22 cellular contexts compared by ENCODE assay signal in the genomic region with DNA sequence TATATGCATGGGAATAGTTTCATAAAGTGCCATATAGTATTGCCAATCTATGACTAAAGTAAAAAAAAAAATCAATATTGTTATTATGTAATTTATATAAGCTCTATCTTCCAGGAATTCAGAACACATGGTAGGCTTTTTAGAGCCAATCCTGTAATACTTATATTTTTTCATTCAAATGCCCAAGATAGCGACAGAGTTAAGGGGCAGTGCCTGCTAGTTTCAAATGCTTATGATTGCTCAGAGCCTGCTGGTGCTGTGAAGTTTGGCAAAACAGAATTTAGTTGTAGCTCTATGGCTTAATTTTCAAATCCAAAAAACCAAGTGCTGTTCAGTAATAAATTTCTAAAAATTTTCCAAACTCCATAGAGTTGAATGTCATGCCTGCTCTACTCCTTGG. TPM values are rescaled to one million over a fixed set of nuclear protein-coding genes. Genes with fewer than 3 reads are reported as not detected.
DNase-seq lines count a peak whose midpoint lies in the region; ATAC-seq, FAIRE-seq and TF ChIP-seq lines count a peak whose summit lies in the region.
"Had no signal": no experiment of that assay in that cellular context is flagged by ENCODE, and none has a peak within 500 bp of the region (broad histone marks: within the 10 kb centered on the region; RNA-seq: fewer than 3 reads in every experiment).

No MANE protein-coding gene starts in this region.

- H3K9me3 ChIP-seq in psoas muscle: no peaks in the 10 kb centered on the region
- H3K9me3 ChIP-seq: BLaER1, SK-N-SH had no signal

- FAIRE-seq in A204.1 (lab: Jason Lieb, UNC): peak; percentile 98

- no peak for TF ChIP-seq CTCF in dorsolateral prefrontal cortex (IDR thresholded peaks at IDR 0.05 in 54 of 56, conservative IDR thresholded peaks at IDR 0.05 in 2 of 56; ENCODE audit: low read depth in 1 of 56, partially characterized antibody in 56 of 56)
- no peak for TF ChIP-seq CTCF in psoas muscle (IDR thresholded peaks at IDR 0.05)

- WGBS in psoas muscle, 3 donors: 69 to 75% (median 73%) methylated on average over 1 of the region's 1 CpG

- H3K4me3 ChIP-seq in dorsolateral prefrontal cortex (peak overlapping the region in 34 of 59 donors; percentile 5 to 66 (median 48)), psoas muscle (peak overlapping the region; percentile 73)
- H3K4me3 ChIP-seq: BLaER1, GM23338 had no signal

- H3K36me3 ChIP-seq in psoas muscle (ENCODE audit: insufficient read depth in 1 of 2, low read depth in 1 of 2): no peaks in the 10 kb centered on the region
- H3K36me3 ChIP-seq: BLaER1 had no signal

- DNase-seq in NCI-H2227 (lab: John Stamatoyannopoulos, UW; ENCODE audit: unreplicated experiment) (peak; percentile 7), dorsolateral prefrontal cortex (no peak), psoas muscle (no peak), cardiac septum (ENCODE audit: low spot score) (no peak), NCI-H526 treated with DMSO at 0.1 percent for 48 hours (lab: John Stamatoyannopoulos, UW) (no peak), LoVo (ENCODE audit: low spot score) (no peak), SIG-M5 treated with dmso at 0.1 percent for 504 hours (lab: John Stamatoyannopoulos, UW; ENCODE audit: unreplicated experiment) (no peak)
- DNase-seq: activated B cell treated with CpG ODN at 0.5 μM for 24 hours; activated CD8-positive, alpha-beta memory T cell treated with anti-CD3 and anti-CD28 coated beads, Interleukin-2, amount 10 ng/mL, durations not matched to agents 7 days and 5 days; activated T-cell treated with anti-CD3 and anti-CD28 coated beads, Interleukin-2, amount 50 U/mL, for 4 hours; EL; glutamatergic neuron; NCI-H2107; NCI-H446 treated with DMSO at 0.1 percent for 48 hours; NCI-H82; SK-N-SH; stimulated activated CD4-positive, alpha-beta T cell treated with anti-CD3 and anti-CD28 coated beads, Interleukin-4, amount 100 ng/mL, for 1 hour had no signal

- H3K27me3 ChIP-seq in dorsolateral prefrontal cortex (no peaks in the 10 kb centered on the region), psoas muscle (ENCODE audit: insufficient read depth in 3 of 3, low read length in 2 of 3) (no peaks in the 10 kb centered on the region)
- H3K27me3 ChIP-seq: BLaER1 had no signal

- H3K27ac ChIP-seq in dorsolateral prefrontal cortex (peak overlapping the region in 55 of 59 donors; percentile 16 to 98 (median 92)), psoas muscle (no peak overlapping the region)
- H3K27ac ChIP-seq: BLaER1 had no signal

- intact Hi-C loops in dorsolateral prefrontal cortex (cut with DNase I): loop anchor here (5.0 kb wide), 3 partner anchors 47 to 53 kb away; no protein-coding TSS in a partner anchor
- intact Hi-C loops in psoas muscle (cut with DNase I): no loop called here
- intact Hi-C loops in cardiac septum (cut with DNase I): loop anchor here (5.0 kb wide), 1 partner anchor 53 kb away; no protein-coding TSS in a partner anchor

- no peak for ATAC-seq in psoas muscle
- ATAC-seq: activated CD8-positive, alpha-beta memory T cell treated with anti-CD3 and anti-CD28 coated beads, Interleukin-2, amount 10 ng/mL, durations not matched to agents 7 days and 5 days; activated T-cell treated with anti-CD3 and anti-CD28 coated beads, Interleukin-2, amount 50 U/mL, for 4 hours; sciatic nerve had no signal

- peaks cover 5% of the 10 kb centered on the region for H3K4me1 ChIP-seq in psoas muscle

RNA-seq across cellular contexts. Expression of a gene that starts 39.0 kb away (rescaled TPM):
- total RNA-seq in dorsolateral prefrontal cortex (10 to 100 TPM in 2 of 120 experiments, 1 to 10 TPM in 117, under 1 TPM in 1; 0.85 to 16.2 (median 3.6) TPM), psoas muscle (under 1 TPM in 1 of 4 donors, not detected in 3; 0.45 TPM), cardiac septum (0.57 TPM)
- under 1 TPM in 1 of 3 donors, not detected in 2; 0.04 TPM for polyA plus RNA-seq in psoas muscle
- total RNA-seq: activated B cell treated with CpG ODN at 0.5 μM for 24 hours; activated CD8-positive, alpha-beta memory T cell treated with anti-CD3 and anti-CD28 coated beads, Interleukin-2, amount 10 ng/mL, durations not matched to agents 7 days and 5 days; activated T-cell treated with anti-CD3 and anti-CD28 coated beads, Interleukin-2, amount 50 U/mL, for 4 hours; GM23338; progenitor cell of endocrine pancreas had no signal
- polyA plus RNA-seq: GM23338, SK-N-SH had no signal

Comparison
In these comparisons a context has a peak if more than half of its experiments do, and no peak if none do; other contexts are left out.
1. intact Hi-C loops: an anchor here in dorsolateral prefrontal cortex (5.0 kb wide) and cardiac septum (5.0 kb wide); none called in psoas muscle.